ENCODE assay signal across 32 cellular contexts in genomic region chr20:50776122-50776795, GRCh38. TPM values are rescaled to one million over a fixed set of nuclear protein-coding genes. Genes with fewer than 3 reads are reported as not detected.
DNase-seq lines count a peak whose midpoint lies in the region; ATAC-seq, FAIRE-seq and TF ChIP-seq lines count a peak whose summit lies in the region.
"Had no signal": no experiment of that assay in that cellular context is flagged by ENCODE, and none has a peak within 500 bp of the region (broad histone marks: within the 10 kb centered on the region; RNA-seq: fewer than 3 reads in every experiment).

No MANE protein-coding gene starts in this region.

- H3K36me3 ChIP-seq in A673 (ENCODE audit: insufficient read depth, low read length, poor library complexity, severe bottlenecking) (no peaks in the 10 kb centered on the region), H1 (ENCODE audit: control insufficient read depth in 2 of 4, insufficient read depth in 4 of 4, low read length in 3 of 4) (no peaks in the 10 kb centered on the region), osteoblast (ENCODE audit: insufficient read depth, low read length) (no peaks in the 10 kb centered on the region), upper lobe of left lung (no peaks in the 10 kb centered on the region)
- H3K36me3 ChIP-seq: ascending aorta, BLaER1, cardiac muscle cell, esophagus squamous epithelium, heart right ventricle had no signal

- H3K4me3 ChIP-seq in A673 (ENCODE audit: low read depth, low read length, poor library complexity, severe bottlenecking) (peak overlapping the region; percentile 42), H1 (ENCODE audit: extremely low read depth in 1 of 4, insufficient read depth in 2 of 4, low read depth in 3 of 4, low read length in 4 of 4) (no peak overlapping the region), osteoblast (ENCODE audit: insufficient read depth, low read length) (no peak overlapping the region), upper lobe of left lung (no peak overlapping the region)
- H3K4me3 ChIP-seq: ascending aorta, BLaER1, cardiac muscle cell, esophagus squamous epithelium, heart right ventricle, testis had no signal

- FAIRE-seq in H1 (lab: Jason Lieb, UNC) = no peak

- no peaks in the 10 kb centered on the region for H3K23me2 ChIP-seq in H1 (ENCODE audit: low read depth, low read length)

- no peak overlapping the region for H3K14ac ChIP-seq in H1 (ENCODE audit: insufficient read length)

- TF ChIP-seq CTCF in A673 (conservative IDR thresholded peaks at IDR 0.05; ENCODE audit: low read depth, low read length) (no peak), H1 (IDR thresholded peaks at IDR 0.05; ENCODE audit: control extremely low read depth in 1 of 3, insufficient read depth in 1 of 3, low read depth in 1 of 3, low read length in 3 of 3) (no peak; a peak in 1 of 4 replicates), osteoblast (IDR thresholded peaks at IDR 0.05; ENCODE audit: extremely low read depth, low read depth, low read length) (no peak), upper lobe of left lung (IDR thresholded peaks at IDR 0.05) (no peak)

- H3K18ac ChIP-seq in H1 (ENCODE audit: extremely low read depth, low read length) = no peak overlapping the region

- H3K79me1 ChIP-seq in H1 (ENCODE audit: low read depth, low read length) = no peaks in the 10 kb centered on the region

- H3K27me3 ChIP-seq in A673 (replicated peaks; ENCODE audit: insufficient read depth, low read depth, low read length, poor library complexity) = no peaks in the 10 kb centered on the region
- H3K27me3 ChIP-seq in H1 (replicated peaks in 1 of 4; ENCODE audit: control insufficient read depth in 3 of 4, extremely low read depth in 1 of 4, insufficient read depth in 3 of 4, low read length in 3 of 4) = no peaks in the 10 kb centered on the region
- H3K27me3 ChIP-seq in osteoblast (ENCODE audit: insufficient read depth, low read length) = peaks cover 8% of the 10 kb centered on the region
- H3K27me3 ChIP-seq in upper lobe of left lung = no peaks in the 10 kb centered on the region
- H3K27me3 ChIP-seq: ascending aorta, BLaER1, cardiac muscle cell, testis had no signal

- 77% methylated on average over 8 of the region's 8 CpGs; no CpG with 5 or more reads in 1 of the 2 experiments for WGBS in H1 (ENCODE audit: extremely low coverage in 1 of 2, insufficient coverage in 1 of 2, insufficient read length in 1 of 2, insufficient replicate concordance in 2 of 2, low coverage in 1 of 2, low lambda C conversion rate in 2 of 2, missing lambda C conversion rate in 1 of 2), 2 experiments
- 74 to 75% methylated on average over 8 of the region's 8 CpGs for WGBS in upper lobe of left lung, 2 donors

- CTCF ChIA-PET in A673 (lab: Charles Lee) = interaction anchor here (0.6 kb wide), 1 partner anchor 17 kb away, joined by 8 read pairs; no protein-coding TSS in a partner anchor
- CTCF ChIA-PET in H1 (lab: Charles Lee; ENCODE audit: partially characterized antibody) = interaction anchor here (1.0 to 1.9 kb wide), 6 partner anchors 12 to 160 kb away, joined by 3 to 8 read pairs (median 4); no protein-coding TSS in a partner anchor

- TF ChIP-seq EP300 in H1 (IDR thresholded peaks at IDR 0.05; ENCODE audit: borderline replicate concordance in 1 of 2, low read depth in 2 of 2, low read length in 2 of 2) = no peak
- no peak for TF ChIP-seq EP300 in upper lobe of left lung (IDR thresholded peaks at IDR 0.05)

- H3K27ac ChIP-seq in A673 (ENCODE audit: low read depth, low read length, poor library complexity, severe bottlenecking) = peak overlapping the region; percentile 100
- H3K27ac ChIP-seq in H1 (ENCODE audit: low read depth, low read length) = no peak overlapping the region
- H3K27ac ChIP-seq in osteoblast (ENCODE audit: low read depth, low read length) = no peak overlapping the region
- no peak overlapping the region for H3K27ac ChIP-seq in upper lobe of left lung
- H3K27ac ChIP-seq: ascending aorta, BLaER1, cardiac muscle cell, esophagus squamous epithelium, heart right ventricle, HL-60, testis had no signal

- H2BK120ac ChIP-seq in H1 (replicated peaks; ENCODE audit: low read depth, low read length) = no peak overlapping the region

- DNase-seq in A673 (ENCODE audit: low spot score) (peak; percentile 65), NCI-H146 treated with DMSO at 0.1 percent for 48 hours (lab: John Stamatoyannopoulos, UW; ENCODE audit: unreplicated experiment) (peak; percentile 85), H1 (ENCODE audit: low read depth in 1 of 2, low spot score in 2 of 2) (no peak), osteoblast (ENCODE audit: insufficient read length, low spot score, missing footprints) (no peak), upper lobe of left lung (no peak)
- DNase-seq: ACHN; activated CD4-positive, alpha-beta memory T cell treated with anti-CD3 and anti-CD28 coated beads for 36 hours; activated CD4-positive, CD25-positive, alpha-beta regulatory T cell treated with anti-CD3 and anti-CD28 coated beads, Interleukin-2, amount 50 U/mL, for 72 hours; activated effector memory CD4-positive, alpha-beta T cell treated with Interleukin-2 at 50 U/mL for 16 hours; activated naive CD8-positive, alpha-beta T cell treated with anti-CD3 and anti-CD28 coated beads for 36 hours; cortex of kidney; esophagus squamous epithelium; foreskin melanocyte; GDM1; heart right ventricle; left cardiac atrium; MV-4-11; NCI-H1694 treated with DMSO at 0.1 percent for 48 hours; NCI-H2171 treated with DMSO at 0.1 percent for 48 hours; NCI-H524; RPMI8226; SK-N-SH; stimulated activated CD4-positive, alpha-beta T cell treated with anti-CD3 and anti-CD28 coated beads, Interleukin-15, amount 100 ng/mL, for 24 hours; stimulated activated naive CD4-positive, alpha-beta T cell had no signal

- intact Hi-C loops in A673 (cut with micrococcal nuclease; ENCODE audit: unreplicated experiment) = loop anchor here (1.0 to 5.0 kb wide), 2 partner anchors 45 to 324 kb away; partner anchors contain the start of gene PARD6B

- no peak overlapping the region for H2BK12ac ChIP-seq in H1 (ENCODE audit: low read depth, low read length)

- H3K4me1 ChIP-seq in A673 (ENCODE audit: insufficient read depth, low read length, poor library complexity, severe bottlenecking) (peaks cover 47% of the 10 kb centered on the region), H1 (replicated peaks in 1 of 4; ENCODE audit: control insufficient read depth in 3 of 4, insufficient read depth in 4 of 4, low read length in 3 of 4) (peaks cover 0 to under 1% (median 0%) of the 10 kb centered on the region in 4 experiments; a peak in 1 of 7 replicates), osteoblast (ENCODE audit: insufficient read depth, low read length) (no peaks in the 10 kb centered on the region), upper lobe of left lung (no peaks in the 10 kb centered on the region)
- H3K4me1 ChIP-seq: ascending aorta, BLaER1, esophagus squamous epithelium, heart right ventricle, testis had no signal

- no peak overlapping the region for H2BK15ac ChIP-seq in H1 (ENCODE audit: low read length)

- H2BK20ac ChIP-seq in H1 (ENCODE audit: low read length) = no peak overlapping the region

- H2BK5ac ChIP-seq in H1 (ENCODE audit: low read depth, low read length) = no peak overlapping the region

- no peak overlapping the region for H3K9ac ChIP-seq in H1 (replicated peaks in 1 of 4; ENCODE audit: extremely low read depth in 1 of 4, low read depth in 3 of 4, low read length in 3 of 4)
- H3K9ac ChIP-seq: BLaER1, SK-N-SH had no signal

- peak overlapping the region; percentile 96 for H2AFZ ChIP-seq in H1 (ENCODE audit: low read length)
- H2AFZ ChIP-seq in osteoblast (ENCODE audit: low read length) = peak overlapping the region; percentile 47

- H3K79me2 ChIP-seq in H1 (ENCODE audit: control insufficient read depth in 1 of 2, insufficient read depth in 2 of 2, low read length in 2 of 2) (no peaks in the 10 kb centered on the region), osteoblast (ENCODE audit: insufficient read depth, low read length) (no peaks in the 10 kb centered on the region)

- no peak for TF ChIP-seq RAD21 in H1 (IDR thresholded peaks at IDR 0.05 in 1 of 2, conservative IDR thresholded peaks at IDR 0.05 in 1 of 2; ENCODE audit: low read depth in 2 of 2, low read length in 2 of 2)

- no peak overlapping the region for H4K91ac ChIP-seq in H1 (replicated peaks; ENCODE audit: insufficient read length, low read length)

- TF ChIP-seq POLR2A in H1 (IDR thresholded peaks at IDR 0.05; ENCODE audit: control extremely low read depth in 1 of 2, low read depth in 2 of 2, low read length in 2 of 2) (no peak), upper lobe of left lung (IDR thresholded peaks at IDR 0.05) (no peak)

- POLR2A ChIA-PET in A673 (lab: Charles Lee; ENCODE audit: low non-redundant PET) (no interaction called here), H1 (lab: Charles Lee; ENCODE audit: partially characterized antibody) (no interaction called here)

- H3K9me3 ChIP-seq in A673 (ENCODE audit: low read depth, low read length, poor library complexity, severe bottlenecking) (no peaks in the 10 kb centered on the region), H1 (ENCODE audit: insufficient read depth in 2 of 2, low read depth in 1 of 2, low read length in 1 of 2) (no peaks in the 10 kb centered on the region), osteoblast (ENCODE audit: low read depth, low read length) (no peaks in the 10 kb centered on the region), upper lobe of left lung (no peaks in the 10 kb centered on the region)
- H3K9me3 ChIP-seq: ascending aorta, BLaER1, esophagus squamous epithelium, heart right ventricle, SK-N-SH, testis had no signal

- no peak for ATAC-seq in upper lobe of left lung (ENCODE audit: low FRiP score in 2 of 2)
- ATAC-seq in GM18867 (IDR thresholded peaks at IDR 0.05; ENCODE audit: unreplicated experiment) = no peak
- ATAC-seq in GM18861 (IDR thresholded peaks at IDR 0.05; ENCODE audit: unreplicated experiment) = no peak
- no peak for ATAC-seq in HG03354 (IDR thresholded peaks at IDR 0.05; ENCODE audit: poor library complexity, severe bottlenecking, unreplicated experiment)
- ATAC-seq: heart right ventricle, left cardiac atrium had no signal

- no peak overlapping the region for H2AK5ac ChIP-seq in H1 (ENCODE audit: low read depth, low read length)

- H4K8ac ChIP-seq in H1 (ENCODE audit: extremely low read depth, insufficient read depth, low read length) = no peak overlapping the region

- no peak overlapping the region for H3K23ac ChIP-seq in H1 (ENCODE audit: insufficient read length)

- TSS peak; percentile 84 for BruUV-seq in A673 (replicated peaks; lab: Mats Ljungman, UMichigan)

- H3K4me2 ChIP-seq in H1 (ENCODE audit: insufficient read depth in 1 of 2, low read depth in 2 of 2, low read length in 2 of 2) (no peak overlapping the region), osteoblast (ENCODE audit: insufficient read depth, low read length) (no peak overlapping the region)
- H3K4me2 ChIP-seq: BLaER1, SK-N-SH had no signal

- H4K20me1 ChIP-seq in H1 (replicated peaks in 1 of 2; ENCODE audit: control insufficient read depth in 1 of 2, insufficient read depth in 2 of 2, low read length in 2 of 2) = no peaks in the 10 kb centered on the region
- H4K20me1 ChIP-seq in osteoblast (ENCODE audit: insufficient read depth, low read length) = no peaks in the 10 kb centered on the region
- H4K20me1 ChIP-seq: BLaER1 had no signal

- H4K5ac ChIP-seq in H1 (ENCODE audit: insufficient read length, low read depth, low read length) = no peak overlapping the region

- no peak overlapping the region for H3K56ac ChIP-seq in H1 (replicated peaks; ENCODE audit: insufficient read length, low read depth, low read length)

- no peak overlapping the region for H3K4ac ChIP-seq in H1 (replicated peaks; ENCODE audit: insufficient read length, low read depth, low read length)

RNA-seq across cellular contexts. Expression of gene BCAS4, which starts 18.6 kb away (rescaled TPM):
- total RNA-seq in A673 (2021) (28.4 and 35.2 TPM in 2 replicates), osteoblast (2.4 and 2.9 TPM in 2 replicates), upper lobe of left lung (10 to 100 TPM in 1 of 6 donors, 1 to 10 TPM in 5; 2.3 to 12.3 (median 5.2) TPM)
- 21.2 and 21.4 TPM in 2 replicates for total RNA-seq in H1 (2021; fragmentation: NEBNext Ultra II Directional; extraction: Animal tissue kit (Norgen Biotek cat#: 25700))
- 22.4 and 23.6 TPM in 2 replicates for polyA plus RNA-seq in H1 (2011; rRNA removed)
- 38.7 TPM for polyA plus RNA-seq in H1 (2011; cell fraction: cytosol; rRNA removed)
- 30.4 TPM for polyA plus RNA-seq in H1 (2011; cell fraction: nucleus; rRNA removed)
- polyA plus RNA-seq in H1 (2012, experiment 1 of 2) = 20.6 to 32.3 TPM (median 27.0 TPM) in 4 replicates
- 17.8 TPM for polyA plus RNA-seq in H1 (2012, experiment 2 of 2)
- polyA plus RNA-seq in H1 (2013, experiment 1 of 2) = 9.6 TPM
- 8.0 TPM for polyA plus RNA-seq in H1 (2013, experiment 2 of 2)
- 9.7 and 10.2 TPM in 2 replicates for polyA minus RNA-seq in H1 (2011; rRNA and poly(A)+ RNA removed)
- 10.0 TPM for polyA minus RNA-seq in H1 (2011; cell fraction: cytosol; rRNA and poly(A)+ RNA removed)
- polyA minus RNA-seq in H1 (2011; cell fraction: nucleus; rRNA and poly(A)+ RNA removed) = 7.3 TPM

RNA-seq across cellular contexts. Expression of gene PARD6B, which starts 44.9 kb away (rescaled TPM):
- 24.7 and 28.1 TPM in 2 replicates for total RNA-seq in A673 (2021)
- total RNA-seq in H1 (2021; fragmentation: NEBNext Ultra II Directional; extraction: Animal tissue kit (Norgen Biotek cat#: 25700)) = 27.3 and 34.1 TPM in 2 replicates
- polyA plus RNA-seq in H1 (2011; rRNA removed) = 3.3 and 5.2 TPM in 2 replicates
- polyA plus RNA-seq in H1 (2011; cell fraction: cytosol; rRNA removed) = 5.0 TPM
- polyA plus RNA-seq in H1 (2011; cell fraction: nucleus; rRNA removed) = 2.2 TPM
- polyA plus RNA-seq in H1 (2012, experiment 1 of 2) = 3.3 to 5.1 TPM (median 3.8 TPM) in 4 replicates
- 1.2 TPM for polyA plus RNA-seq in H1 (2012, experiment 2 of 2)
- 5.8 TPM for polyA plus RNA-seq in H1 (2013, experiment 1 of 2)
- 5.6 TPM for polyA plus RNA-seq in H1 (2013, experiment 2 of 2)
- polyA minus RNA-seq in H1 (2011; rRNA and poly(A)+ RNA removed) = 12.2 and 13.7 TPM in 2 replicates
- polyA minus RNA-seq in H1 (2011; cell fraction: cytosol; rRNA and poly(A)+ RNA removed) = 16.4 TPM
- 6.4 TPM for polyA minus RNA-seq in H1 (2011; cell fraction: nucleus; rRNA and poly(A)+ RNA removed)
- 0.72 and 0.88 TPM in 2 replicates for total RNA-seq in osteoblast
- 10 to 100 TPM in 5 of 6 donors, 1 to 10 TPM in 1; 7.3 to 56.4 (median 43.4) TPM for total RNA-seq in upper lobe of left lung

Comparison
In these comparisons a context has a peak if more than half of its experiments do, and no peak if none do; other contexts are left out.
1. DNase-seq: peak in A673 (single experiment) and NCI-H146 treated with DMSO at 0.1 percent for 48 hours (single experiment); none in H1 (0 of 2), osteoblast (single experiment) and upper lobe of left lung (0 of 2).